8 cellular contexts compared by ENCODE assay signal in genomic region chr18:61892683-61893303, GRCh38. TPM values are rescaled to one million over a fixed set of nuclear protein-coding genes. Genes with fewer than 3 reads are reported as not detected.
DNase-seq lines count a peak whose midpoint lies in the region; ATAC-seq and TF ChIP-seq lines count a peak whose summit lies in the region.

Gene RNF152 (minus strand): TSS chr18:61893007. CDS start chr18:61816463, 76,544 bp downstream.

- no peak for TF ChIP-seq POLR2A in upper lobe of left lung (IDR thresholded peaks at IDR 0.05)

- no peaks in the 10 kb centered on the region for H3K9me3 Mint-ChIP-seq in Calu3 (ENCODE audit: low read depth, unreplicated experiment)
- H3K9me3 Mint-ChIP-seq in activated T-helper 2 cell treated with anti-CD3 and anti-CD28 coated beads, Interferon-gamma antibody, Interleukin-2, Interleukin-4, amounts not matched to agents 10 μg/mL and 5 μg/mL and 100 μg/mL, durations not matched to agents 14 hours and 24 hours and 36 hours = no peaks in the 10 kb centered on the region
- H3K9me3 Mint-ChIP-seq in nephron = no peaks in the 10 kb centered on the region

- H3K4me3 Mint-ChIP-seq in Calu3 (ENCODE audit: low read depth, unreplicated experiment) (peak within 1 kb of the TSS; percentile 82), nephron (peak within 1 kb of the TSS; percentile 91 to 95 (median 95))
- peak within 1 kb of the TSS; percentile 79 for H3K4me3 Mint-ChIP-seq in activated T-helper 2 cell treated with anti-CD3 and anti-CD28 coated beads, Interferon-gamma antibody, Interleukin-2, Interleukin-4, amounts not matched to agents 10 μg/mL and 5 μg/mL and 100 μg/mL, durations not matched to agents 14 hours and 24 hours and 36 hours (ENCODE audit: low read depth)

- H3K4me1 ChIP-seq in upper lobe of left lung = peaks cover 20 to 35% (median 25%) of the 10 kb centered on the region in 4 donors

- H3K36me3 Mint-ChIP-seq in Calu3 (ENCODE audit: insufficient read depth, unreplicated experiment) (peaks cover 24% of the 10 kb centered on the region), nephron (ENCODE audit: low read depth) (peaks cover 31% of the 10 kb centered on the region)
- H3K36me3 Mint-ChIP-seq in activated T-helper 2 cell treated with anti-CD3 and anti-CD28 coated beads, Interferon-gamma antibody, Interleukin-2, Interleukin-4, amounts not matched to agents 10 μg/mL and 5 μg/mL and 100 μg/mL, durations not matched to agents 14 hours and 24 hours and 36 hours (ENCODE audit: low read depth) = no peaks in the 10 kb centered on the region

- ATAC-seq in upper lobe of left lung (ENCODE audit: low FRiP score in 2 of 2) = peak in 1 of 2 donors; percentile 11

- BruUV-seq in Calu3 (replicated peaks; lab: Mats Ljungman, UMichigan) = no TSS peak

- TF ChIP-seq CTCF in Calu3 (IDR thresholded peaks at IDR 0.05; ENCODE audit: unreplicated experiment) = no peak
- peak; percentile 13 for TF ChIP-seq CTCF in foreskin fibroblast (IDR thresholded peaks at IDR 0.05; ENCODE audit: low read depth, low read length)
- TF ChIP-seq CTCF in nephron (IDR thresholded peaks at IDR 0.05; ENCODE audit: unreplicated experiment in 3 of 3) = no peak
- TF ChIP-seq CTCF in upper lobe of left lung (IDR thresholded peaks at IDR 0.05) = peak in 1 of 6 experiments; percentile 11

- peaks cover 0 to 17% (median 12%) of the 10 kb centered on the region in 4 donors for H3K27me3 ChIP-seq in upper lobe of left lung

- H3K9me3 ChIP-seq in upper lobe of left lung = no peaks in the 10 kb centered on the region

- WGBS in upper lobe of left lung, 2 donors = 7 to 10% methylated on average over 24 to 28 of the region's 28 CpGs

- peak within 1 kb of the TSS; percentile 89 to 91 for H3K4me3 ChIP-seq in foreskin fibroblast (ENCODE audit: low read depth in 1 of 2, low read length in 2 of 2)
- peak within 1 kb of the TSS; percentile 83 to 97 (median 90) for H3K4me3 ChIP-seq in upper lobe of left lung

- peak within 1 kb of the TSS; percentile 77 to 90 (median 87) for H3K27ac ChIP-seq in upper lobe of left lung

- H3K36me3 ChIP-seq in upper lobe of left lung = peaks cover 0 to 3% (median 0%) of the 10 kb centered on the region in 4 donors

- no peak for DNase-seq in Calu3
- peak; percentile 85 for DNase-seq in NCI-H146 (lab: John Stamatoyannopoulos, UW)
- DNase-seq in activated T-helper 2 cell treated with anti-CD3 and anti-CD28 coated beads, Interferon-gamma antibody, Interleukin-2, Interleukin-4, amounts not matched to agents 10 μg/mL and 5 μg/mL and 100 μg/mL, durations not matched to agents 14 hours and 24 hours and 36 hours (ENCODE audit: low spot score) = no peak
- peak in 1 of 2 donors; percentile 60 for DNase-seq in foreskin fibroblast
- DNase-seq in upper lobe of left lung = peak in 1 of 2 donors; percentile 48
- no peak for DNase-seq in NOMO-1 treated with dmso at 0.1 percent for 144 hours (lab: John Stamatoyannopoulos, UW; ENCODE audit: unreplicated experiment)
- no peak for DNase-seq in NK-92 (lab: John Stamatoyannopoulos, UW; ENCODE audit: unreplicated experiment)

- H3K27me3 Mint-ChIP-seq in Calu3 (ENCODE audit: unreplicated experiment) = peaks cover 27% of the 10 kb centered on the region
- peaks cover 64% of the 10 kb centered on the region for H3K27me3 Mint-ChIP-seq in activated T-helper 2 cell treated with anti-CD3 and anti-CD28 coated beads, Interferon-gamma antibody, Interleukin-2, Interleukin-4, amounts not matched to agents 10 μg/mL and 5 μg/mL and 100 μg/mL, durations not matched to agents 14 hours and 24 hours and 36 hours (ENCODE audit: low read depth)
- peaks cover 30% of the 10 kb centered on the region for H3K27me3 Mint-ChIP-seq in nephron (ENCODE audit: low read depth)

- CTCF ChIA-PET in Calu3 (lab: Charles Lee) = interaction anchor here (1.2 kb wide), 1 partner anchor 311 kb away, joined by 4 read pairs; no protein-coding TSS in a partner anchor

- TF ChIP-seq EP300 in upper lobe of left lung (IDR thresholded peaks at IDR 0.05) = no peak

- intact Hi-C loops in Calu3 (cut with micrococcal nuclease; ENCODE audit: unreplicated experiment) = no loop called here
- intact Hi-C loops in activated T-helper 2 cell treated with anti-CD3 and anti-CD28 coated beads, Interferon-gamma antibody, Interleukin-2, Interleukin-4, amounts not matched to agents 10 μg/mL and 5 μg/mL and 100 μg/mL, durations not matched to agents 14 hours and 24 hours and 36 hours (cut with micrococcal nuclease) = loop anchor here (1.0 to 5.0 kb wide), 2 partner anchors 34 to 240 kb away; no protein-coding TSS in a partner anchor

- H3K27ac Mint-ChIP-seq in Calu3 (ENCODE audit: unreplicated experiment) (no peak within 1 kb of the TSS), nephron (peak within 1 kb of the TSS; percentile 67 to 80 (median 70))
- no peak within 1 kb of the TSS for H3K27ac Mint-ChIP-seq in activated T-helper 2 cell treated with anti-CD3 and anti-CD28 coated beads, Interferon-gamma antibody, Interleukin-2, Interleukin-4, amounts not matched to agents 10 μg/mL and 5 μg/mL and 100 μg/mL, durations not matched to agents 14 hours and 24 hours and 36 hours

- H3K4me1 Mint-ChIP-seq in Calu3 (ENCODE audit: low read depth, unreplicated experiment) (peaks cover 12% of the 10 kb centered on the region), nephron (peaks cover 8% of the 10 kb centered on the region)
- H3K4me1 Mint-ChIP-seq in activated T-helper 2 cell treated with anti-CD3 and anti-CD28 coated beads, Interferon-gamma antibody, Interleukin-2, Interleukin-4, amounts not matched to agents 10 μg/mL and 5 μg/mL and 100 μg/mL, durations not matched to agents 14 hours and 24 hours and 36 hours (ENCODE audit: low read depth) = peaks cover 8% of the 10 kb centered on the region

RNA-seq across cellular contexts. Expression of gene RNF152, which starts in this region (rescaled TPM):
- total RNA-seq in Calu3 (2022) = 1.0 TPM in 2 replicates
- 0.21 TPM in 2 replicates for total RNA-seq in activated T-helper 2 cell treated with anti-CD3 and anti-CD28 coated beads, Interferon-gamma antibody, Interleukin-2, Interleukin-4, amounts not matched to agents 10 μg/mL and 5 μg/mL and 100 μg/mL, durations not matched to agents 14 hours and 24 hours and 36 hours
- total RNA-seq in upper lobe of left lung = 10 to 100 TPM in 5 of 6 donors, 1 to 10 TPM in 1; 6.3 to 24.0 (median 17.9) TPM

Comparison
In these comparisons a context has a peak if more than half of its experiments do, and no peak if none do; other contexts are left out.
1. H3K27ac Mint-ChIP-seq: peak in nephron (3 of 3); none in Calu3 (single experiment) and activated T-helper 2 cell treated with anti-CD3 and anti-CD28 coated beads, Interferon-gamma antibody, Interleukin-2, Interleukin-4, amounts not matched to agents 10 μg/mL and 5 μg/mL and 100 μg/mL, durations not matched to agents 14 hours and 24 hours and 36 hours (single experiment).
2. Peak in every context shown above with its lines, with median percentiles within 50 percentile points of each other: H3K4me3 Mint-ChIP-seq.